In the genomic region with DNA sequence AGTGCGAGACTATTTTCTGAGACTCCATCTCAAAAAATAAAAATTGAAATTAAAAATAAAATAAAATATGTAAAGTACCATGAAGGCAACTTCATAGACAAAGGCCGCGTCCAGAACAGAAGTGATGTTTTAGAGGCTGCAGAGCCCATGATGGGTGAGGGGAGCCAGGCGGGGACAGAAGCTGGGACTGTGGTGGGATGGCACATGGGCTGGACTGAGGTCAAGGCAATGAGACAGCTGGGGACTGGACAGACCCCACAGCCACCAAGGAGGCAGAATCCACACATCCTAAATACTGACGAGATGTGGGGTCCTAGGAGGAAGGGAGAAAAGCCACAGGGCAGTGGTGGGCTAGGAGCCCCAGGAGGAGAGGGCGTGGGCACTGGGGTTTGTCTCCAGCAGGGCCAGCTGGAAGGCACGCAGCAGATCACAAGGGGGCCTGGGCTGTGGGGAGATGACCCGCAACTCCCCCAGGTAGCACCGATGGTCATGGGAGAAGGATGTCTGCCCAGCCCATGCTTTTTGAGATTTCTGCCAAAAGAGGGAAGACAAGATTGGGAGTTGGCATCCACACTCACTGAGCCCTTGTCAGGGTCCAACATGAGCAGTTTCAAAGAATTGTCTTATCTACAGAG, we compare ENCODE assay signal across 13 cellular contexts.
DNase-seq lines count a peak whose midpoint lies in the region; ATAC-seq and TF ChIP-seq lines count a peak whose summit lies in the region.
"Had no signal": no experiment of that assay in that cellular context is flagged by ENCODE, and none has a peak within 500 bp of the region (broad histone marks: within the 10 kb centered on the region; RNA-seq: fewer than 3 reads in every experiment).

No MANE protein-coding gene starts in this region.

- H3K9me3 Mint-ChIP-seq in mesothelial cell of epicardium: no peaks in the 10 kb centered on the region
- H3K9me3 Mint-ChIP-seq: CD4-positive, CD25-positive, alpha-beta regulatory T cell; HFFc6 had no signal

- H3K4me3 Mint-ChIP-seq in mesothelial cell of epicardium: no peak overlapping the region
- H3K4me3 Mint-ChIP-seq: CD4-positive, CD25-positive, alpha-beta regulatory T cell; HFFc6 had no signal

- H3K27me3 ChIP-seq in heart right ventricle (peaks cover 0 to 23% (median 0%) of the 10 kb centered on the region in 7 donors), heart left ventricle (peaks cover 0 to 4% (median 0%) of the 10 kb centered on the region in 9 donors), upper lobe of right lung (no peaks in the 10 kb centered on the region), stomach (peaks cover 0 to 13% (median 0%) of the 10 kb centered on the region in 3 donors)
- H3K27me3 ChIP-seq: BLaER1 treated with 17β-estradiol and CSF1 and Interleukin-3, amounts not matched to agents 10 nM and 100 nM had no signal

- H3K27ac ChIP-seq in heart right ventricle: peak overlapping the region in 6 of 10 donors; percentile 24 to 87 (median 29)
- H3K27ac ChIP-seq in heart left ventricle: peak overlapping the region in 5 of 12 donors; percentile 23 to 74 (median 44)
- H3K27ac ChIP-seq in upper lobe of right lung: peak overlapping the region; percentile 55
- no peak overlapping the region for H3K27ac ChIP-seq in stomach
- H3K27ac ChIP-seq: BLaER1 treated with 17β-estradiol and CSF1 and Interleukin-3, amounts not matched to agents 10 nM and 100 nM had no signal

- H3K36me3 ChIP-seq in heart right ventricle: no peaks in the 10 kb centered on the region
- no peaks in the 10 kb centered on the region for H3K36me3 ChIP-seq in heart left ventricle
- H3K36me3 ChIP-seq in upper lobe of right lung: no peaks in the 10 kb centered on the region
- H3K36me3 ChIP-seq in stomach: no peaks in the 10 kb centered on the region
- H3K36me3 ChIP-seq: BLaER1 treated with 17β-estradiol and CSF1 and Interleukin-3, amounts not matched to agents 10 nM and 100 nM had no signal

- peak overlapping the region; percentile 25 for H3K27ac Mint-ChIP-seq in mesothelial cell of epicardium
- H3K27ac Mint-ChIP-seq: CD4-positive, CD25-positive, alpha-beta regulatory T cell; HFFc6 had no signal

- TF ChIP-seq EP300 in stomach (IDR thresholded peaks at IDR 0.05): no peak

- peaks cover 4% of the 10 kb centered on the region for H3K27me3 Mint-ChIP-seq in mesothelial cell of epicardium (ENCODE audit: low read depth)

- no peak for TF ChIP-seq POLR2A in heart left ventricle (IDR thresholded peaks at IDR 0.05)
- TF ChIP-seq POLR2A in stomach (IDR thresholded peaks at IDR 0.05): no peak

- H3K4me1 ChIP-seq in heart right ventricle (peaks cover 0 to 24% (median 3%) of the 10 kb centered on the region in 9 donors), heart left ventricle (peaks cover 0 to 21% (median 0%) of the 10 kb centered on the region in 12 donors), upper lobe of right lung (peaks cover 4% of the 10 kb centered on the region), stomach (no peaks in the 10 kb centered on the region)

- H3K4me3 ChIP-seq in heart right ventricle: no peak overlapping the region
- H3K4me3 ChIP-seq in heart left ventricle: no peak overlapping the region
- no peak overlapping the region for H3K4me3 ChIP-seq in upper lobe of right lung
- H3K4me3 ChIP-seq in stomach: no peak overlapping the region
- H3K4me3 ChIP-seq: BLaER1 treated with 17β-estradiol and CSF1 and Interleukin-3, amounts not matched to agents 10 nM and 100 nM had no signal

- ATAC-seq in heart right ventricle (no peak), heart left ventricle (no peak), upper lobe of right lung (no peak)

- H3K9me3 ChIP-seq in heart right ventricle (no peaks in the 10 kb centered on the region), heart left ventricle (no peaks in the 10 kb centered on the region), upper lobe of right lung (no peaks in the 10 kb centered on the region), stomach (no peaks in the 10 kb centered on the region)

- peaks cover 21% of the 10 kb centered on the region for H3K4me1 Mint-ChIP-seq in mesothelial cell of epicardium
- H3K4me1 Mint-ChIP-seq: CD4-positive, CD25-positive, alpha-beta regulatory T cell had no signal

- H3K36me3 Mint-ChIP-seq in mesothelial cell of epicardium: no peaks in the 10 kb centered on the region
- H3K36me3 Mint-ChIP-seq: CD4-positive, CD25-positive, alpha-beta regulatory T cell had no signal

- WGBS in heart right ventricle, 2 donors: 94% methylated on average over 9 of the region's 9 CpGs
- 91 to 95% (median 92%) methylated on average over 6 to 9 of the region's 9 CpGs for WGBS in heart left ventricle, 4 donors
- 83 to 96% (median 92%) methylated on average over 9 of the region's 9 CpGs for WGBS in stomach, 5 donors

- TF ChIP-seq CTCF in heart right ventricle (IDR thresholded peaks at IDR 0.05) (no peak), heart left ventricle (IDR thresholded peaks at IDR 0.05) (no peak), mesothelial cell of epicardium (IDR thresholded peaks at IDR 0.05; ENCODE audit: unreplicated experiment) (no peak), upper lobe of right lung (IDR thresholded peaks at IDR 0.05) (no peak), stomach (IDR thresholded peaks at IDR 0.05) (no peak)

- intact Hi-C loops in heart right ventricle (cut with DNase I): loop anchor here in 1 of 10 donors (5.0 kb wide), 1 partner anchor 1099 kb away; no protein-coding TSS in a partner anchor
- intact Hi-C loops in heart left ventricle (cut with DNase I): loop anchor here in 1 of 10 donors (10.0 kb wide), 1 partner anchor 151 kb away; no protein-coding TSS in a partner anchor
- intact Hi-C loops in posterior vena cava (cut with DNase I): no loop called here
- intact Hi-C loops in upper lobe of right lung (cut with DNase I): no loop called here
- intact Hi-C loops in stomach (cut with DNase I; ENCODE audit: low total_unique reads): no loop called here

- no peak for DNase-seq in heart right ventricle
- DNase-seq in heart left ventricle: no peak
- DNase-seq in mesothelial cell of epicardium (ENCODE audit: low spot score in 2 of 2, unreplicated experiment in 2 of 2): no peak
- peak; percentile 67 for DNase-seq in posterior vena cava (ENCODE audit: low spot score)
- no peak for DNase-seq in upper lobe of right lung
- DNase-seq in SHP77 (lab: John Stamatoyannopoulos, UW): no peak
- DNase-seq in stomach: no peak
- DNase-seq in NCI-H2227 (lab: John Stamatoyannopoulos, UW; ENCODE audit: unreplicated experiment): no peak
- DNase-seq: ACHN; CD4-positive, CD25-positive, alpha-beta regulatory T cell; HCEC 1CT; HFFc6 had no signal

Comparison
In these comparisons a context has a peak if more than half of its experiments do, and no peak if none do; other contexts are left out.
1. H3K27ac ChIP-seq: peak in heart right ventricle (6 of 10) and upper lobe of right lung (single experiment); none in stomach (0 of 5).